ENCODE assay signal across 1 cellular context in genomic region chr4:76950846-76951321, GRCh38.
TF ChIP-seq lines count a peak whose summit lies in the region.

No MANE protein-coding gene starts in this region.

TF ChIP-seq in HepG2, 621 proteins besides CTCF, POLR2A, EP300 and RAD21 (continued from another document):
- TF ChIP-seq PRDM10 (CRISPR knock-in tag; IDR thresholded peaks at IDR 0.05; ENCODE audit: low read depth) (peak; percentile 61; the same call in 1 of the 2 replicates), ZNF263 (CRISPR knock-in tag; IDR thresholded peaks at IDR 0.05) (peak; percentile 89), ZSCAN29 (CRISPR knock-in tag; conservative IDR thresholded peaks at IDR 0.05) (peak; percentile 99), ASH2L (IDR thresholded peaks at IDR 0.05; ENCODE audit: insufficient read length, low read depth, low read length) (peak; percentile 14)
